Comparison of ENCODE assay signal across 9 cellular contexts in the genomic region with DNA sequence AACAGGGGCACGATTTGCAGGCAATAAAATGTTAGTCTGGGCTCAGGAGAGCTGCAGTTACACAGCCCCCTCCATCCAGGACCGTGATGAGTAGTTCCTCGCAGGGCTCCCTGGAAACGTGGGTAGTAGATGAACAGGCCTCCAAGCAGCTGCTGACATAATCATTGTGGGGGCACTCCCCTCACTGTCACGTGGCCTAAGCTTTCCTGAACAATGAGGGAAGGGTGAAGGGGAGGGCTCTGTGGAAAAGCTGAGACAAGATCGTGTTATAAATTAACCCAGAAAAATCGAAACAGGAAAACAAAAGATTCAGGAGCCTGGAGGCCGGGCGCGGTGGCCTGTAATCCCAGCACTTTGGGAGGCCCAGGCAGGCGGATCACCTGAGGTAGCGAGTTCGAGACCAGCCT. TPM values are rescaled to one million over a fixed set of nuclear protein-coding genes. Genes with fewer than 3 reads are reported as not detected.
DNase-seq lines count a peak whose midpoint lies in the region; ATAC-seq and TF ChIP-seq lines count a peak whose summit lies in the region.
"Had no signal": no experiment of that assay in that cellular context is flagged by ENCODE, and none has a peak within 500 bp of the region (broad histone marks: within the 10 kb centered on the region; RNA-seq: fewer than 3 reads in every experiment).

No MANE protein-coding gene starts in this region.

- H3K27ac ChIP-seq in psoas muscle: peak overlapping the region; percentile 100

- intact Hi-C loops in left ventricle myocardium superior (cut with micrococcal nuclease) (no loop called here), psoas muscle (cut with DNase I) (loop anchor here in 1 of 2 donors (2.0 kb wide), 1 partner anchor 15 kb away; no protein-coding TSS in a partner anchor)

- no peak for TF ChIP-seq CTCF in psoas muscle (IDR thresholded peaks at IDR 0.05)

- no peaks in the 10 kb centered on the region for H3K9me3 ChIP-seq in psoas muscle

- H3K27me3 ChIP-seq in psoas muscle (ENCODE audit: insufficient read depth in 3 of 3, low read length in 2 of 3): no peaks in the 10 kb centered on the region

- ATAC-seq in left ventricle myocardium superior (peak; percentile 5), psoas muscle (peak in 3 of 4 donors; percentile 12 to 30 (median 23)), GM19467 (IDR thresholded peaks at IDR 0.05; ENCODE audit: unreplicated experiment) (no peak), GM18519 (IDR thresholded peaks at IDR 0.05; ENCODE audit: low FRiP score, unreplicated experiment) (no peak)

- H3K36me3 ChIP-seq in psoas muscle (ENCODE audit: insufficient read depth in 1 of 2, low read depth in 1 of 2): peaks cover 5 to 30% of the 10 kb centered on the region in 2 donors

- H3K4me1 ChIP-seq in psoas muscle: peaks cover 42% of the 10 kb centered on the region

- WGBS in psoas muscle, 3 donors: 5 to 12% (median 10%) methylated on average over 13 of the region's 13 CpGs

- peak; percentile 6 for DNase-seq in GF-D8 (lab: John Stamatoyannopoulos, UW)
- peak; percentile 91 for DNase-seq in NCI-H82 (lab: John Stamatoyannopoulos, UW)
- DNase-seq in anterior cingulate cortex (lab: John Stamatoyannopoulos, UW): peak in 54 of 58 donors; percentile 19 to 90 (median 64)
- DNase-seq in left ventricle myocardium superior: peak; percentile 73
- peak; percentile 86 to 88 for DNase-seq in psoas muscle
- no peak for DNase-seq in NCI-H446 treated with DMSO at 0.1 percent for 48 hours (lab: John Stamatoyannopoulos, UW)

- H3K4me3 ChIP-seq in psoas muscle: peak overlapping the region; percentile 97

RNA-seq across cellular contexts. Expression of a gene that starts 1.3 kb away (rescaled TPM):
- total RNA-seq in left ventricle myocardium superior (126 TPM), psoas muscle (100 to 1,000 TPM in 3 of 4 donors, 10 to 100 TPM in 1; 48.9 to 278 (median 166) TPM)
- 100 to 1,000 TPM; 133 to 173 (median 145) TPM for polyA plus RNA-seq in psoas muscle

RNA-seq across cellular contexts. Expression of a gene that starts 9.2 kb away (rescaled TPM):
- total RNA-seq in left ventricle myocardium superior (62.3 TPM), psoas muscle (10 to 100 TPM; 39.7 to 59.2 (median 49.8) TPM)
- polyA plus RNA-seq in psoas muscle: 10 to 100 TPM; 33.2 to 49.5 (median 35.2) TPM

RNA-seq across cellular contexts. Expression of a gene that starts 22.6 kb away (rescaled TPM):
- total RNA-seq in left ventricle myocardium superior: 5.2 TPM
- 1 to 10 TPM; 1.2 to 4.7 (median 2.9) TPM for total RNA-seq in psoas muscle
- polyA plus RNA-seq in psoas muscle: 1 to 10 TPM; 1.5 to 1.9 (median 1.8) TPM

RNA-seq across cellular contexts. Expression of a gene that starts 29.6 kb away (rescaled TPM):
- total RNA-seq in left ventricle myocardium superior (not detected), psoas muscle (under 1 TPM in 1 of 4 donors, not detected in 3; 0.30 TPM)
- polyA plus RNA-seq in psoas muscle: under 1 TPM in 1 of 3 donors, not detected in 2; 0.10 TPM

RNA-seq across cellular contexts. Expression of a gene that starts 35.2 kb away (rescaled TPM):
- not detected for total RNA-seq in left ventricle myocardium superior
- total RNA-seq in psoas muscle: not detected
- under 1 TPM in 1 of 3 donors, not detected in 2; 0.42 TPM for polyA plus RNA-seq in psoas muscle
- total RNA-seq: T-helper 2 cell treated with Interferon-gamma antibody and Interleukin-4, amounts not matched to agents 100 ng/mL and 5 ng/mL, for 36 hours had no signal

Comparison
In these comparisons a context has a peak if more than half of its experiments do, and no peak if none do; other contexts are left out.
1. ATAC-seq: peak in left ventricle myocardium superior (single experiment) and psoas muscle (3 of 4); none in GM19467 (single experiment) and GM18519 (single experiment).